10 cellular contexts compared by ENCODE assay signal in the genomic region with DNA sequence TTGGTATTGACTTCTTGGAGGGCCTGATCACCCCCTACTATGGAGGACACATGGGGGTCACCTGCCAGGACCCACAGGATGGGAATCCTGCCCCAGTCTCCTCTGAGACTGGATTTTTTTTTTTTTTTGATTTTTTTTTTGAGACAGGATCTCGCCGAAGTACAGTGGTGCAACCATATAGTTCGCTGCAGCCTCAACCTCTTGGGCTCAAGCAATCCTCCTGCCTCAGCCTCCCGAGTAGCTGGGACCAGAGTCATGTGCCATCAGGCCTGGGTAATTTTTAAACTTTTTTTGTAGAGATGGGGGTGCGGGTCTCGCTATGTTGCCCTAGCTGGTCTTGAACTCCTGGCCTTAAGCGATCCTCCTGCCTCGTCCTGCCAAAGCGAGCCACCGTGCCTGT. TPM values are rescaled to one million over a fixed set of nuclear protein-coding genes. Genes with fewer than 3 reads are reported as not detected.
DNase-seq lines count a peak whose midpoint lies in the region; ATAC-seq, FAIRE-seq and TF ChIP-seq lines count a peak whose summit lies in the region.
"Had no signal": no experiment of that assay in that cellular context is flagged by ENCODE, and none has a peak within 500 bp of the region (broad histone marks: within the 10 kb centered on the region; RNA-seq: fewer than 3 reads in every experiment).

No MANE protein-coding gene starts in this region.

- H3K27me3 ChIP-seq in Peyer's patch: no peaks in the 10 kb centered on the region

- no peak for DNase-seq in activated T-cell treated with anti-CD3 and anti-CD28 coated beads, Interleukin-2, amount 50 U/mL, for 72 hours
- no peak for DNase-seq in activated T-cell treated with anti-CD3 and anti-CD28 coated beads, Interleukin-2, amount 50 U/mL, for 4 hours
- DNase-seq in Peyer's patch: no peak
- DNase-seq in stimulated activated naive B cell treated with anti-CD40 and anti-IgM and Interleukin-4, amounts not matched to agents 10 μg/mL and 1 μg/mL and 100 μg/mL, for 72 hours: no peak
- no peak for DNase-seq in NCI-H1417 (lab: John Stamatoyannopoulos, UW)
- no peak for DNase-seq in HuH-7 (ENCODE audit: low spot score)
- DNase-seq in HTR-8/SVneo (ENCODE audit: insufficient read length, low spot score): no peak
- DNase-seq: foreskin melanocyte, SIG-M5 had no signal

- H3K27ac Mint-ChIP-seq in activated T-cell treated with anti-CD3 and anti-CD28 coated beads, Interleukin-2, amount 50 U/mL, for 72 hours: peak overlapping the region; percentile 100
- H3K27ac Mint-ChIP-seq in dendritic cell treated with granulocyte-macrophage colony-stimulating factor and Interleukin-4, amounts not matched to agents 40 ng/mL and 50 ng/mL, for 4 days: peak overlapping the region; percentile 83
- H3K27ac Mint-ChIP-seq in stimulated activated naive B cell treated with anti-CD40 and anti-IgM and Interleukin-4, amounts not matched to agents 10 μg/mL and 1 μg/mL and 100 μg/mL, for 72 hours: peak overlapping the region; percentile 95

- H3K9me3 Mint-ChIP-seq in activated T-cell treated with anti-CD3 and anti-CD28 coated beads, Interleukin-2, amount 50 U/mL, for 72 hours: peaks cover 2% of the 10 kb centered on the region in 2 donors
- no peaks in the 10 kb centered on the region for H3K9me3 Mint-ChIP-seq in activated T-cell treated with anti-CD3 and anti-CD28 coated beads, Interleukin-2, amount 50 U/mL, for 4 hours
- H3K9me3 Mint-ChIP-seq in dendritic cell treated with granulocyte-macrophage colony-stimulating factor and Interleukin-4, amounts not matched to agents 40 ng/mL and 50 ng/mL, for 4 days: no peaks in the 10 kb centered on the region
- peaks cover 0 to 1% of the 10 kb centered on the region in 2 donors for H3K9me3 Mint-ChIP-seq in stimulated activated naive B cell treated with anti-CD40 and anti-IgM and Interleukin-4, amounts not matched to agents 10 μg/mL and 1 μg/mL and 100 μg/mL, for 72 hours

- FAIRE-seq in HTR-8/SVneo (lab: Jason Lieb, UNC): no peak

- intact Hi-C loops in dendritic cell treated with granulocyte-macrophage colony-stimulating factor and Interleukin-4, amounts not matched to agents 40 ng/mL and 50 ng/mL, for 4 days (cut with micrococcal nuclease): loop anchor here (5.0 kb wide), 1 partner anchor 35 kb away; no protein-coding TSS in a partner anchor

- H3K4me3 ChIP-seq in Peyer's patch: no peak overlapping the region

- no peaks in the 10 kb centered on the region for H3K9me3 ChIP-seq in Peyer's patch

- TF ChIP-seq POLR2A in Peyer's patch (IDR thresholded peaks at IDR 0.05): no peak

- no peaks in the 10 kb centered on the region for H3K36me3 ChIP-seq in Peyer's patch

- H3K36me3 Mint-ChIP-seq in activated T-cell treated with anti-CD3 and anti-CD28 coated beads, Interleukin-2, amount 50 U/mL, for 72 hours (ENCODE audit: insufficient read depth in 2 of 2): peaks cover 3 to 8% of the 10 kb centered on the region in 2 donors
- no peaks in the 10 kb centered on the region for H3K36me3 Mint-ChIP-seq in activated T-cell treated with anti-CD3 and anti-CD28 coated beads, Interleukin-2, amount 50 U/mL, for 4 hours (ENCODE audit: insufficient read depth)
- no peaks in the 10 kb centered on the region for H3K36me3 Mint-ChIP-seq in dendritic cell treated with granulocyte-macrophage colony-stimulating factor and Interleukin-4, amounts not matched to agents 40 ng/mL and 50 ng/mL, for 4 days (ENCODE audit: low read depth)
- peaks cover 0 to 9% of the 10 kb centered on the region in 2 donors for H3K36me3 Mint-ChIP-seq in stimulated activated naive B cell treated with anti-CD40 and anti-IgM and Interleukin-4, amounts not matched to agents 10 μg/mL and 1 μg/mL and 100 μg/mL, for 72 hours

- TF ChIP-seq CTCF in Peyer's patch (IDR thresholded peaks at IDR 0.05): no peak

- H3K4me1 ChIP-seq in Peyer's patch: peaks cover 0 to 30% (median 28%) of the 10 kb centered on the region in 4 donors

- peak overlapping the region; percentile 86 to 97 for H3K4me3 Mint-ChIP-seq in activated T-cell treated with anti-CD3 and anti-CD28 coated beads, Interleukin-2, amount 50 U/mL, for 72 hours
- no peak overlapping the region for H3K4me3 Mint-ChIP-seq in activated T-cell treated with anti-CD3 and anti-CD28 coated beads, Interleukin-2, amount 50 U/mL, for 4 hours
- H3K4me3 Mint-ChIP-seq in dendritic cell treated with granulocyte-macrophage colony-stimulating factor and Interleukin-4, amounts not matched to agents 40 ng/mL and 50 ng/mL, for 4 days: no peak overlapping the region
- no peak overlapping the region for H3K4me3 Mint-ChIP-seq in stimulated activated naive B cell treated with anti-CD40 and anti-IgM and Interleukin-4, amounts not matched to agents 10 μg/mL and 1 μg/mL and 100 μg/mL, for 72 hours

- H3K4me1 Mint-ChIP-seq in activated T-cell treated with anti-CD3 and anti-CD28 coated beads, Interleukin-2, amount 50 U/mL, for 72 hours (ENCODE audit: low read depth): peaks cover 91% of the 10 kb centered on the region
- peaks cover 72% of the 10 kb centered on the region for H3K4me1 Mint-ChIP-seq in activated T-cell treated with anti-CD3 and anti-CD28 coated beads, Interleukin-2, amount 50 U/mL, for 4 hours (ENCODE audit: low read depth)
- H3K4me1 Mint-ChIP-seq in dendritic cell treated with granulocyte-macrophage colony-stimulating factor and Interleukin-4, amounts not matched to agents 40 ng/mL and 50 ng/mL, for 4 days (ENCODE audit: low read depth): peaks cover 88% of the 10 kb centered on the region
- peaks cover 43 to 74% of the 10 kb centered on the region in 2 donors for H3K4me1 Mint-ChIP-seq in stimulated activated naive B cell treated with anti-CD40 and anti-IgM and Interleukin-4, amounts not matched to agents 10 μg/mL and 1 μg/mL and 100 μg/mL, for 72 hours

- H3K27me3 Mint-ChIP-seq in activated T-cell treated with anti-CD3 and anti-CD28 coated beads, Interleukin-2, amount 50 U/mL, for 72 hours (ENCODE audit: low read depth): no peaks in the 10 kb centered on the region
- no peaks in the 10 kb centered on the region for H3K27me3 Mint-ChIP-seq in activated T-cell treated with anti-CD3 and anti-CD28 coated beads, Interleukin-2, amount 50 U/mL, for 4 hours (ENCODE audit: low read depth)
- peaks cover 2% of the 10 kb centered on the region for H3K27me3 Mint-ChIP-seq in dendritic cell treated with granulocyte-macrophage colony-stimulating factor and Interleukin-4, amounts not matched to agents 40 ng/mL and 50 ng/mL, for 4 days
- no peaks in the 10 kb centered on the region for H3K27me3 Mint-ChIP-seq in stimulated activated naive B cell treated with anti-CD40 and anti-IgM and Interleukin-4, amounts not matched to agents 10 μg/mL and 1 μg/mL and 100 μg/mL, for 72 hours

- ATAC-seq in activated T-cell treated with anti-CD3 and anti-CD28 coated beads, Interleukin-2, amount 50 U/mL, for 72 hours (replicated peaks in 1 of 2): no peak
- ATAC-seq in activated T-cell treated with anti-CD3 and anti-CD28 coated beads, Interleukin-2, amount 50 U/mL, for 4 hours: no peak
- ATAC-seq in stimulated activated naive B cell treated with anti-CD40 and anti-IgM and Interleukin-4, amounts not matched to agents 10 μg/mL and 1 μg/mL and 100 μg/mL, for 72 hours (replicated peaks): no peak

- peak overlapping the region; percentile 43 to 91 (median 74) for H3K27ac ChIP-seq in Peyer's patch

RNA-seq across cellular contexts. Expression of a gene that starts 14.2 kb away (rescaled TPM):
- 100 to 1,000 TPM; 316 to 369 TPM for total RNA-seq in activated T-cell treated with anti-CD3 and anti-CD28 coated beads, Interleukin-2, amount 50 U/mL, for 72 hours
- total RNA-seq in activated T-cell treated with anti-CD3 and anti-CD28 coated beads, Interleukin-2, amount 50 U/mL, for 4 hours: 100 to 1,000 TPM; 217 to 280 (median 218) TPM
- total RNA-seq in Peyer's patch: 100 to 1,000 TPM in 2 of 4 donors, 10 to 100 TPM in 2; 70.6 to 159 (median 110) TPM

RNA-seq across cellular contexts. Expression of a gene that starts 52.1 kb away (rescaled TPM):
- 100 to 1,000 TPM; 225 to 236 TPM for total RNA-seq in activated T-cell treated with anti-CD3 and anti-CD28 coated beads, Interleukin-2, amount 50 U/mL, for 72 hours
- total RNA-seq in activated T-cell treated with anti-CD3 and anti-CD28 coated beads, Interleukin-2, amount 50 U/mL, for 4 hours: 100 to 1,000 TPM; 538 to 557 (median 548) TPM
- total RNA-seq in Peyer's patch: 100 to 1,000 TPM in 3 of 4 donors, 10 to 100 TPM in 1; 52.5 to 283 (median 115) TPM

Comparison
In these comparisons a context has a peak if more than half of its experiments do, and no peak if none do; other contexts are left out.
1. H3K4me3 Mint-ChIP-seq: peak in activated T-cell treated with anti-CD3 and anti-CD28 coated beads, Interleukin-2, amount 50 U/mL, for 72 hours (2 of 2); none in activated T-cell treated with anti-CD3 and anti-CD28 coated beads, Interleukin-2, amount 50 U/mL, for 4 hours (single experiment), dendritic cell treated with granulocyte-macrophage colony-stimulating factor and Interleukin-4, amounts not matched to agents 40 ng/mL and 50 ng/mL, for 4 days (single experiment) and stimulated activated naive B cell treated with anti-CD40 and anti-IgM and Interleukin-4, amounts not matched to agents 10 μg/mL and 1 μg/mL and 100 μg/mL, for 72 hours (0 of 2).
2. Peak in every context shown above with its lines, with median percentiles within 50 percentile points of each other: H3K27ac Mint-ChIP-seq.